32 cellular contexts compared by ENCODE assay signal in the genomic region with DNA sequence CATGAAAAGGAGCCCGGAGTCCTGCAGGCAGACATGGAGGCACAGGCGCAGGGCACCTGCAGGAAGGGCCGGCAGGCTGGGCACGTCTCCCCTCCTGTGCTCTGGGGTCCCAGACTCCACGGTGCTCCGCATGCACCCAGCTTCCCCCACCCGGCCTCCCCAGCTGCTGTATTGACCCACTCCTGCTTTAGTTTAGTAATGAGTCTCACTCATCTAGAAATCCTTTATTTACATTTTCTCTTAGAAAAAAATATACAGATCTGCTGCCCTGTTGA. TPM values are rescaled to one million over a fixed set of nuclear protein-coding genes. Genes with fewer than 3 reads are reported as not detected.
DNase-seq lines count a peak whose midpoint lies in the region; ATAC-seq, FAIRE-seq and TF ChIP-seq lines count a peak whose summit lies in the region.
"Had no signal": no experiment of that assay in that cellular context is flagged by ENCODE, and none has a peak within 500 bp of the region (broad histone marks: within the 10 kb centered on the region; RNA-seq: fewer than 3 reads in every experiment).

No MANE protein-coding gene starts in this region.

- H3K4me1 ChIP-seq in Peyer's patch (peaks cover 0 to 47% (median 3%) of the 10 kb centered on the region in 4 donors), kidney (ENCODE audit: control insufficient read depth in 1 of 2, insufficient read depth in 1 of 2, low read depth in 1 of 2, low read length in 2 of 2) (no peaks in the 10 kb centered on the region), transverse colon (peaks cover 30 to 68% (median 46%) of the 10 kb centered on the region in 4 donors)
- H3K4me1 ChIP-seq: neural progenitor cell had no signal

- H3K9me3 Mint-ChIP-seq in activated naive CD4-positive, alpha-beta T cell treated with anti-CD3 and anti-CD28 coated beads, Interleukin-2, amount 10 ng/mL, durations not matched to agents 7 days and 5 days: peaks cover 7% of the 10 kb centered on the region
- H3K9me3 Mint-ChIP-seq in activated naive CD4-positive, alpha-beta T cell treated with anti-CD3 and anti-CD28 coated beads, Interleukin-2, amount 50 U/mL, for 72 hours: peaks cover 0 to 5% of the 10 kb centered on the region in 2 donors
- H3K9me3 Mint-ChIP-seq: activated T-helper 17 cell treated with anti-CD3 and anti-CD28 coated beads, Interleukin-2, amount 50 U/mL, for 72 hours had no signal

- CTCF ChIA-PET in activated naive CD4-positive, alpha-beta T cell treated with anti-CD3 and anti-CD28 coated beads, Interleukin-2, amount 10 ng/mL, durations not matched to agents 7 days and 5 days (lab: Charles Lee): interaction anchor here (0.6 to 1.7 kb wide), 2 partner anchors 23 to 80 kb away, joined by 3 to 5 read pairs; no protein-coding TSS in a partner anchor

- FAIRE-seq in kidney (lab: Jason Lieb, UNC): no peak
- FAIRE-seq: bronchial epithelial cell had no signal

- TF ChIP-seq EP300 in transverse colon (IDR thresholded peaks at IDR 0.05; ENCODE audit: low read depth): no peak

- no peak overlapping the region for H3K4me3 Mint-ChIP-seq in activated naive CD4-positive, alpha-beta T cell treated with anti-CD3 and anti-CD28 coated beads, Interleukin-2, amount 10 ng/mL, durations not matched to agents 7 days and 5 days
- H3K4me3 Mint-ChIP-seq: activated CD8-positive, alpha-beta T cell treated with anti-CD3 and anti-CD28 coated beads, Interleukin-2, amount 10 ng/mL, durations not matched to agents 7 days and 5 days; activated naive CD4-positive, alpha-beta T cell treated with anti-CD3 and anti-CD28 coated beads, Interleukin-2, amount 50 U/mL, for 24 hours; activated T-helper 17 cell treated with anti-CD3 and anti-CD28 coated beads, Interleukin-2, amount 50 U/mL, for 72 hours; CD8-positive, alpha-beta T cell; neural progenitor cell had no signal

- H3K27me3 ChIP-seq in Peyer's patch (no peaks in the 10 kb centered on the region), transverse colon (no peaks in the 10 kb centered on the region)
- H3K27me3 ChIP-seq: neural progenitor cell, right lobe of liver had no signal

- DNase-seq in activated naive CD4-positive, alpha-beta T cell treated with anti-CD3 and anti-CD28 coated beads, Interleukin-2, amount 10 ng/mL, durations not matched to agents 7 days and 5 days: peak; percentile 5
- no peak for DNase-seq in activated naive CD4-positive, alpha-beta T cell treated with anti-CD3 and anti-CD28 coated beads, Interleukin-2, amount 50 U/mL, for 72 hours (ENCODE audit: low spot score in 2 of 2)
- no peak for DNase-seq in Peyer's patch
- DNase-seq in kidney: peak; percentile 56
- DNase-seq in transverse colon: no peak
- no peak for DNase-seq in substantia nigra (lab: John Stamatoyannopoulos, UW)
- no peak for DNase-seq in HUDEP-2 (lab: John Stamatoyannopoulos, UW; ENCODE audit: unreplicated experiment in 76 of 76)
- no peak for DNase-seq in NAMALWA (ENCODE audit: low spot score)
- DNase-seq: activated CD4-positive, alpha-beta T cell treated with anti-CD3 and anti-CD28 coated beads for 4 hours; activated CD8-positive, alpha-beta T cell treated with anti-CD3 and anti-CD28 coated beads, Interleukin-2, amount 10 ng/mL, durations not matched to agents 7 days and 5 days; CD8-positive, alpha-beta T cell; DMS 273 treated with DMSO at 0.1 percent for 48 hours; effector memory CD4-positive, alpha-beta T cell; EL; mesenchymal stem cell; NCI-H1048; NCI-H1694; NCI-H2171 treated with DMSO at 0.1 percent for 48 hours; NCI-H526 treated with DMSO at 0.1 percent for 48 hours; stimulated activated CD4-positive, alpha-beta T cell treated with anti-CD3 and anti-CD28 coated beads, Interleukin-4, amount 100 ng/mL, for 24 hours; SW 1271; T-helper 9 cell; trophoblast cell had no signal

- peaks cover 8% of the 10 kb centered on the region for H3K4me1 Mint-ChIP-seq in activated naive CD4-positive, alpha-beta T cell treated with anti-CD3 and anti-CD28 coated beads, Interleukin-2, amount 10 ng/mL, durations not matched to agents 7 days and 5 days
- H3K4me1 Mint-ChIP-seq: activated naive CD4-positive, alpha-beta T cell treated with anti-CD3 and anti-CD28 coated beads, Interleukin-2, amount 50 U/mL, for 24 hours had no signal

- no peak for TF ChIP-seq CTCF in Peyer's patch (IDR thresholded peaks at IDR 0.05)
- no peak for TF ChIP-seq CTCF in kidney (IDR thresholded peaks at IDR 0.05; ENCODE audit: borderline replicate concordance, extremely low read depth, insufficient read depth)
- no peak for TF ChIP-seq CTCF in transverse colon (IDR thresholded peaks at IDR 0.05)

- H3K4me3 ChIP-seq in Peyer's patch: no peak overlapping the region
- H3K4me3 ChIP-seq in kidney (ENCODE audit: low read length in 2 of 2): no peak overlapping the region
- H3K4me3 ChIP-seq in transverse colon: no peak overlapping the region
- H3K4me3 ChIP-seq: neural progenitor cell, right lobe of liver had no signal

- peaks cover 0 to 16% (median 0%) of the 10 kb centered on the region in 3 donors for H3K36me3 ChIP-seq in Peyer's patch
- H3K36me3 ChIP-seq in kidney (ENCODE audit: control insufficient read depth in 1 of 2, insufficient read depth in 2 of 2, low read length in 2 of 2): peaks cover 0 to 4% of the 10 kb centered on the region in 2 donors
- H3K36me3 ChIP-seq in transverse colon: no peaks in the 10 kb centered on the region
- H3K36me3 ChIP-seq: neural progenitor cell had no signal

- intact Hi-C loops in kidney (cut with DNase I): no loop called here
- intact Hi-C loops in transverse colon (cut with DNase I; ENCODE audit: low total_unique reads): no loop called here

- H3K27ac ChIP-seq in Peyer's patch (peak overlapping the region in 3 of 4 donors; percentile 68 to 97 (median 91)), kidney (ENCODE audit: low read depth in 2 of 2, low read length in 2 of 2) (no peak overlapping the region), transverse colon (peak overlapping the region; percentile 87 to 90 (median 89)), substantia nigra (ENCODE audit: low read depth, low read length, poor library complexity, severe bottlenecking) (no peak overlapping the region)
- H3K27ac ChIP-seq: neural progenitor cell had no signal

- H3K9me3 ChIP-seq in Peyer's patch (no peaks in the 10 kb centered on the region), kidney (ENCODE audit: control insufficient read depth in 1 of 2, low read length in 2 of 2) (no peaks in the 10 kb centered on the region), transverse colon (peaks cover 0 to 3% of the 10 kb centered on the region in 2 donors)
- H3K9me3 ChIP-seq: right lobe of liver had no signal

- H3K9ac ChIP-seq in kidney (ENCODE audit: low read length in 2 of 2): no peak overlapping the region
- H3K9ac ChIP-seq: neural progenitor cell had no signal

- no peaks in the 10 kb centered on the region for H3K36me3 Mint-ChIP-seq in activated naive CD4-positive, alpha-beta T cell treated with anti-CD3 and anti-CD28 coated beads, Interleukin-2, amount 10 ng/mL, durations not matched to agents 7 days and 5 days
- peaks cover 0 to 8% of the 10 kb centered on the region in 2 donors for H3K36me3 Mint-ChIP-seq in activated naive CD4-positive, alpha-beta T cell treated with anti-CD3 and anti-CD28 coated beads, Interleukin-2, amount 50 U/mL, for 72 hours
- H3K36me3 Mint-ChIP-seq: CD8-positive, alpha-beta T cell; neural progenitor cell had no signal

- TF ChIP-seq POLR2A in Peyer's patch (IDR thresholded peaks at IDR 0.05) (peak in 1 of 2 donors; percentile 4), transverse colon (IDR thresholded peaks at IDR 0.05) (no peak)

- in situ Hi-C loops in transverse colon (cut with MboI; ENCODE audit: low pct_ligation_motif_present in 1 of 4, low pct_unique_long_range_greater_than_20kb in 1 of 4, low sequenced_read_pairs in 3 of 4): no loop called here

- WGBS in transverse colon (ENCODE audit: low coverage in 1 of 2), 2 donors: 57% methylated on average over 6 of the region's 7 CpGs; no CpG with 5 or more reads in 1 of the 2 donors

- ATAC-seq in activated naive CD4-positive, alpha-beta T cell treated with anti-CD3 and anti-CD28 coated beads, Interleukin-2, amount 50 U/mL, for 72 hours: no peak
- ATAC-seq: activated CD8-positive, alpha-beta T cell treated with anti-CD3 and anti-CD28 coated beads, Interleukin-2, amount 10 ng/mL, durations not matched to agents 7 days and 5 days; activated T-helper 17 cell treated with anti-CD3 and anti-CD28 coated beads, Interleukin-2, amount 50 U/mL, for 72 hours; CD8-positive, alpha-beta T cell had no signal

- no peak overlapping the region for H3K27ac Mint-ChIP-seq in activated naive CD4-positive, alpha-beta T cell treated with anti-CD3 and anti-CD28 coated beads, Interleukin-2, amount 10 ng/mL, durations not matched to agents 7 days and 5 days
- no peak overlapping the region for H3K27ac Mint-ChIP-seq in activated naive CD4-positive, alpha-beta T cell treated with anti-CD3 and anti-CD28 coated beads, Interleukin-2, amount 50 U/mL, for 72 hours
- H3K27ac Mint-ChIP-seq: activated CD8-positive, alpha-beta T cell treated with anti-CD3 and anti-CD28 coated beads, Interleukin-2, amount 10 ng/mL, durations not matched to agents 7 days and 5 days; activated naive CD4-positive, alpha-beta T cell treated with anti-CD3 and anti-CD28 coated beads, Interleukin-2, amount 50 U/mL, for 24 hours; activated T-helper 17 cell treated with anti-CD3 and anti-CD28 coated beads, Interleukin-2, amount 50 U/mL, for 72 hours; CD8-positive, alpha-beta T cell; neural progenitor cell; progenitor cell of endocrine pancreas had no signal

- peaks cover 14% of the 10 kb centered on the region for H3K27me3 Mint-ChIP-seq in activated naive CD4-positive, alpha-beta T cell treated with anti-CD3 and anti-CD28 coated beads, Interleukin-2, amount 10 ng/mL, durations not matched to agents 7 days and 5 days
- H3K27me3 Mint-ChIP-seq: activated T-helper 17 cell treated with anti-CD3 and anti-CD28 coated beads, Interleukin-2, amount 50 U/mL, for 72 hours had no signal

RNA-seq across cellular contexts. Expression of a gene that starts 8.5 kb away (rescaled TPM):
- total RNA-seq in activated naive CD4-positive, alpha-beta T cell treated with anti-CD3 and anti-CD28 coated beads, Interleukin-2, amount 50 U/mL, for 72 hours: not detected
- total RNA-seq in Peyer's patch (not detected), kidney (0.47 TPM), transverse colon (under 1 TPM in 2 of 4 donors, not detected in 2; 0.64 to 0.96 TPM)
- 0.24 TPM for polyA plus RNA-seq in kidney (ENCODE audit: insufficient read depth, low read depth, low replicate concordance)
- total RNA-seq: A172; activated CD8-positive, alpha-beta T cell treated with anti-CD3 and anti-CD28 coated beads, Interleukin-2, amount 10 ng/mL, durations not matched to agents 7 days and 5 days; CD8-positive, alpha-beta T cell; glomerular endothelial cell; progenitor cell of endocrine pancreas had no signal
- polyA plus RNA-seq: IgD-negative memory B cell had no signal

RNA-seq across cellular contexts. Expression of a gene that starts 30.0 kb away (rescaled TPM):
- total RNA-seq in activated naive CD4-positive, alpha-beta T cell treated with anti-CD3 and anti-CD28 coated beads, Interleukin-2, amount 50 U/mL, for 72 hours: under 1 TPM; 0.33 to 0.34 TPM
- total RNA-seq in Peyer's patch (1,000 to 10,000 TPM in 3 of 4 donors, 100 to 1,000 TPM in 1; 295 to 7,069 (median 4,830) TPM), kidney (221 TPM), transverse colon (1,000 to 10,000 TPM in 1 of 4 donors, 100 to 1,000 TPM in 3; 133 to 1,054 (median 474) TPM)
- polyA plus RNA-seq in kidney (ENCODE audit: insufficient read depth, low read depth, low replicate concordance): 242 TPM

RNA-seq across cellular contexts. Expression of a gene that starts 33.6 kb away (rescaled TPM):
- total RNA-seq in activated naive CD4-positive, alpha-beta T cell treated with anti-CD3 and anti-CD28 coated beads, Interleukin-2, amount 50 U/mL, for 72 hours: 1 to 10 TPM; 3.0 to 6.2 TPM
- total RNA-seq in Peyer's patch (1 to 10 TPM in 2 of 4 donors, under 1 TPM in 1, not detected in 1; 0.95 to 6.6 (median 1.6) TPM), kidney (2.1 TPM), transverse colon (10 to 100 TPM in 3 of 4 donors, 1 to 10 TPM in 1; 8.6 to 13.5 (median 12.5) TPM)
- polyA plus RNA-seq in kidney (ENCODE audit: insufficient read depth, low read depth, low replicate concordance): 6.0 TPM

Comparison
In these comparisons a context has a peak if more than half of its experiments do, and no peak if none do; other contexts are left out.
1. DNase-seq: peak in activated naive CD4-positive, alpha-beta T cell treated with anti-CD3 and anti-CD28 coated beads, Interleukin-2, amount 10 ng/mL, durations not matched to agents 7 days and 5 days (single experiment) and kidney (single experiment); none in activated naive CD4-positive, alpha-beta T cell treated with anti-CD3 and anti-CD28 coated beads, Interleukin-2, amount 50 U/mL, for 72 hours (0 of 2), Peyer's patch (0 of 3), transverse colon (single experiment), substantia nigra (0 of 49), HUDEP-2 (0 of 76) and NAMALWA (single experiment).
2. H3K27ac ChIP-seq: peak in Peyer's patch (3 of 4) and transverse colon (4 of 4); none in kidney (0 of 2) and substantia nigra (single experiment).
3. RNA of a gene that starts 30.0 kb away (total RNA-seq): 295 to 7,069 TPM in Peyer's patch, 133 to 1,054 TPM in transverse colon and 221 TPM in kidney (single experiment); 0.33 to 0.34 TPM in activated naive CD4-positive, alpha-beta T cell treated with anti-CD3 and anti-CD28 coated beads, Interleukin-2, amount 50 U/mL, for 72 hours; every median in the first group is over 100 times any median in the second.